ENCODE assay signal across 1 cellular context in the genomic region with DNA sequence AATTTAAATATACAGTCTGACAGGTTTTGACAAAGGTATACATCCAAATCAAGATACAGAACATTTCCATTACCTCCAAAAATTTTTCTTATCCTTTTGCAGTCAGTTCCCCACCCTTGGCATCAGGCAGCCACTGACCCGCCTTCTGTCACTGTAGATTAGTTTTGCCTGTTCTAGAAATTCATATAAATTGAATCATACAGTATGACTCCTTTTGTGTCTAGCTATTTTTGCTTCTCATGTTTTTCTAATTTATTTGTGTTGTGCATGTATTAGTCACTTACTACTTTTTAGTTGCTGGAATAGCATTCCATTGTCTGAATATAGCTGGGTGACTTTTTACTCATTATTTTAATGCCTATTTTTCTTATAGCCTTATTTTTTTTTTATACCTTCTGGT.
TF ChIP-seq lines count a peak whose summit lies in the region.

No MANE protein-coding gene starts in this region.

TF ChIP-seq in SK-N-SH treated with all-trans-retinoic acid at 6 μM for 48 hours, 23 proteins besides CTCF, POLR2A, EP300 and RAD21:
- TF ChIP-seq GLIS3 (CRISPR knock-in tag; IDR thresholded peaks at IDR 0.05), result no peak
- TF ChIP-seq ESRRG (CRISPR knock-in tag; IDR thresholded peaks at IDR 0.05), result no peak
- no peak for TF ChIP-seq TOX (CRISPR knock-in tag; IDR thresholded peaks at IDR 0.05; ENCODE audit: borderline replicate concordance)
- no peak for TF ChIP-seq BACH2 (CRISPR knock-in tag; IDR thresholded peaks at IDR 0.05; ENCODE audit: borderline replicate concordance)
- TF ChIP-seq OSR1 (CRISPR knock-in tag; IDR thresholded peaks at IDR 0.05), result no peak
- no peak for TF ChIP-seq SNAI2 (CRISPR knock-in tag; IDR thresholded peaks at IDR 0.05)
- no peak for TF ChIP-seq ISL1 (CRISPR knock-in tag; IDR thresholded peaks at IDR 0.05)
- TF ChIP-seq ZFP30 (CRISPR knock-in tag; IDR thresholded peaks at IDR 0.05), result no peak
- TF ChIP-seq ZNF70 (CRISPR knock-in tag; IDR thresholded peaks at IDR 0.05), result no peak
- TF ChIP-seq ZNF8 (CRISPR knock-in tag; IDR thresholded peaks at IDR 0.05), result no peak
- TF ChIP-seq ZFP3 (CRISPR knock-in tag; IDR thresholded peaks at IDR 0.05), result no peak
- TF ChIP-seq RARB (CRISPR knock-in tag; IDR thresholded peaks at IDR 0.05), result no peak
- no peak for TF ChIP-seq CSDC2 (CRISPR knock-in tag; IDR thresholded peaks at IDR 0.05)
- TF ChIP-seq ZC3H10 (CRISPR knock-in tag; IDR thresholded peaks at IDR 0.05), result no peak
- TF ChIP-seq, protein P1, sequence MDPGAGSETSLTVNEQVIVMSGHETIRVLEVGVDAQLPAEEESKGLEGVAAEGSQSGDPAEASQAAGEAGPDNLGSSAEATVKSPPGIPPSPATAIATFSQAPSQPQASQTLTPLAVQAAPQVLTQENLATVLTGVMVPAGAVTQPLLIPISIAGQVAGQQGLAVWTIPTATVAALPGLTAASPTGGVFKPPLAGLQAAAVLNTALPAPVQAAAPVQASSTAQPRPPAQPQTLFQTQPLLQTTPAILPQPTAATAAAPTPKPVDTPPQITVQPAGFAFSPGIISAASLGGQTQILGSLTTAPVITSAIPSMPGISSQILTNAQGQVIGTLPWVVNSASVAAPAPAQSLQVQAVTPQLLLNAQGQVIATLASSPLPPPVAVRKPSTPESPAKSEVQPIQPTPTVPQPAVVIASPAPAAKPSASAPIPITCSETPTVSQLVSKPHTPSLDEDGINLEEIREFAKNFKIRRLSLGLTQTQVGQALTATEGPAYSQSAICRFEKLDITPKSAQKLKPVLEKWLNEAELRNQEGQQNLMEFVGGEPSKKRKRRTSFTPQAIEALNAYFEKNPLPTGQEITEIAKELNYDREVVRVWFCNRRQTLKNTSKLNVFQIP (CRISPR knock-in tag; IDR thresholded peaks at IDR 0.05; ENCODE audit: borderline replicate concordance, low read depth), result no peak; the same call in 1 of the 2 replicates
- TF ChIP-seq ARNTL (CRISPR knock-in tag; IDR thresholded peaks at IDR 0.05; ENCODE audit: borderline replicate concordance, low read depth), result no peak
- TF ChIP-seq, protein P2, sequence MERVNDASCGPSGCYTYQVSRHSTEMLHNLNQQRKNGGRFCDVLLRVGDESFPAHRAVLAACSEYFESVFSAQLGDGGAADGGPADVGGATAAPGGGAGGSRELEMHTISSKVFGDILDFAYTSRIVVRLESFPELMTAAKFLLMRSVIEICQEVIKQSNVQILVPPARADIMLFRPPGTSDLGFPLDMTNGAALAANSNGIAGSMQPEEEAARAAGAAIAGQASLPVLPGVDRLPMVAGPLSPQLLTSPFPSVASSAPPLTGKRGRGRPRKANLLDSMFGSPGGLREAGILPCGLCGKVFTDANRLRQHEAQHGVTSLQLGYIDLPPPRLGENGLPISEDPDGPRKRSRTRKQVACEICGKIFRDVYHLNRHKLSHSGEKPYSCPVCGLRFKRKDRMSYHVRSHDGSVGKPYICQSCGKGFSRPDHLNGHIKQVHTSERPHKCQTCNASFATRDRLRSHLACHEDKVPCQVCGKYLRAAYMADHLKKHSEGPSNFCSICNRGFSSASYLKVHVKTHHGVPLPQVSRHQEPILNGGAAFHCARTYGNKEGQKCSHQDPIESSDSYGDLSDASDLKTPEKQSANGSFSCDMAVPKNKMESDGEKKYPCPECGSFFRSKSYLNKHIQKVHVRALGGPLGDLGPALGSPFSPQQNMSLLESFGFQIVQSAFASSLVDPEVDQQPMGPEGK (CRISPR knock-in tag; IDR thresholded peaks at IDR 0.05; ENCODE audit: borderline replicate concordance), result no peak
- TF ChIP-seq ZNF565 (CRISPR knock-in tag; conservative IDR thresholded peaks at IDR 0.05; ENCODE audit: low read depth), result no peak
